In the genomic region with DNA sequence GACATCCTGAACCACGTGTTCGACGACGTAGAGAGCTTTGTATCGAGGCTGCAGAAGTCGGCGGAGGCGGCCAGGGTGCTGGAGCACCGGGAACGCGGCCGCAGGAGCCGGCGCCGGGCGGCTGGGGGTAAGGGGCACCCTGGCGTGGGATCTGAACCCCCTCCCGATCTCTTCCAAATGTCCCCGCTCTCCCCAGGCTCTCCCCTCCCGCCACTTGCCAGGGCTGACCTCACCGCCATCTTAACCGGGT, we compare ENCODE assay signal across 8 cellular contexts. TPM values are rescaled to one million over a fixed set of nuclear protein-coding genes. Genes with fewer than 3 reads are reported as not detected.
DNase-seq lines count a peak whose midpoint lies in the region; ATAC-seq and TF ChIP-seq lines count a peak whose summit lies in the region.

No MANE protein-coding gene starts in this region.

- peaks cover 7 to 12% of the 10 kb centered on the region in 2 donors for H3K36me3 Mint-ChIP-seq in CD14-positive monocyte
- H3K36me3 Mint-ChIP-seq in nephron progenitor cell (ENCODE audit: low read depth): peaks cover 4% of the 10 kb centered on the region

- 26 to 31% methylated on average over 22 of the region's 22 CpGs for WGBS in ectodermal cell, 2 experiments

- DNase-seq in CD14-positive monocyte (ENCODE audit: low spot score) (no peak), nephron progenitor cell (no peak), NCI-H2081 treated with DMSO at 0.1 percent for 48 hours (lab: John Stamatoyannopoulos, UW) (no peak), NCI-H1436 treated with DMSO at 0.1 percent for 48 hours (lab: John Stamatoyannopoulos, UW) (no peak)

- H3K4me1 ChIP-seq in HUES48 (ENCODE audit: control insufficient read depth, insufficient read depth, low read length) (peaks cover 14% of the 10 kb centered on the region; the same call in 1 of the 2 replicates), ectodermal cell (ENCODE audit: control insufficient read depth, insufficient read depth, low read length) (peaks cover 19% of the 10 kb centered on the region)

- peak overlapping the region; percentile 71 to 93 for H3K4me3 Mint-ChIP-seq in CD14-positive monocyte
- peak overlapping the region; percentile 84 for H3K4me3 Mint-ChIP-seq in nephron progenitor cell

- no peak overlapping the region; the same call in 1 of the 2 replicates for H3K9ac ChIP-seq in HUES48 (ENCODE audit: low read depth, low read length)

- peak overlapping the region in 2 of 7 donors; percentile 61 to 63 for H3K27ac Mint-ChIP-seq in CD14-positive monocyte
- H3K27ac Mint-ChIP-seq in nephron progenitor cell: no peak overlapping the region

- H3K4me1 Mint-ChIP-seq in CD14-positive monocyte (peaks cover 26% of the 10 kb centered on the region), nephron progenitor cell (peaks cover 34% of the 10 kb centered on the region)

- peaks cover 10 to 35% (median 23%) of the 10 kb centered on the region in 7 donors for H3K9me3 Mint-ChIP-seq in CD14-positive monocyte
- H3K9me3 Mint-ChIP-seq in nephron progenitor cell: peaks cover 19% of the 10 kb centered on the region

- ATAC-seq in GM21367 (IDR thresholded peaks at IDR 0.05; ENCODE audit: unreplicated experiment): no peak
- no peak for ATAC-seq in HG02885 (IDR thresholded peaks at IDR 0.05; ENCODE audit: poor library complexity, unreplicated experiment)

- H3K9me3 ChIP-seq in HUES48 (ENCODE audit: control insufficient read depth, insufficient read depth, low read length) (no peaks in the 10 kb centered on the region), ectodermal cell (ENCODE audit: control insufficient read depth, low read length) (no peaks in the 10 kb centered on the region)

- no peaks in the 10 kb centered on the region for H3K36me3 ChIP-seq in HUES48 (ENCODE audit: control insufficient read depth, insufficient read depth, low read length)
- no peaks in the 10 kb centered on the region for H3K36me3 ChIP-seq in ectodermal cell (ENCODE audit: control insufficient read depth, insufficient read depth, low read length)

- H3K27me3 Mint-ChIP-seq in CD14-positive monocyte (ENCODE audit: low read depth in 3 of 3): peaks cover 59 to 83% (median 68%) of the 10 kb centered on the region in 3 donors
- peaks cover 93% of the 10 kb centered on the region for H3K27me3 Mint-ChIP-seq in nephron progenitor cell (ENCODE audit: low read depth, poor library complexity)

- no peak for TF ChIP-seq CTCF in CD14-positive monocyte (IDR thresholded peaks at IDR 0.05)
- no peak for TF ChIP-seq CTCF in nephron progenitor cell (IDR thresholded peaks at IDR 0.05)

- H3K4me3 ChIP-seq in HUES48 (ENCODE audit: low read depth, low read length) (peak overlapping the region; percentile 88), ectodermal cell (ENCODE audit: insufficient read depth, low read depth, low read length) (peak overlapping the region; percentile 22)

- intact Hi-C loops in CD14-positive monocyte (cut with micrococcal nuclease): loop anchor here in 1 of 2 donors (10.0 kb wide), 1 partner anchor 83 kb away; a partner anchor contains a TSS

- H3K27ac ChIP-seq in HUES48 (ENCODE audit: low read depth, low read length) (no peak overlapping the region), ectodermal cell (ENCODE audit: insufficient read depth, low read depth, low read length, poor library complexity, severe bottlenecking) (no peak overlapping the region)

- H3K27me3 ChIP-seq in HUES48 (ENCODE audit: control insufficient read depth, insufficient read depth, low read length) (peaks cover 41% of the 10 kb centered on the region), ectodermal cell (ENCODE audit: control insufficient read depth, insufficient read depth, low read length, poor library complexity, severe bottlenecking) (peaks cover 87% of the 10 kb centered on the region)

RNA-seq across cellular contexts. Expression of a gene that starts 6.0 kb away (rescaled TPM):
- 1 to 10 TPM; 1.5 to 1.8 TPM for polyA plus RNA-seq in CD14-positive monocyte
- polyA plus RNA-seq in ectodermal cell (2013, experiment 1 of 4): 8.1 TPM
- polyA plus RNA-seq in ectodermal cell (2013, experiment 2 of 4): 14.5 TPM
- polyA plus RNA-seq in ectodermal cell (2013, experiment 3 of 4): 12.1 TPM
- polyA plus RNA-seq in ectodermal cell (2013, experiment 4 of 4): 8.8 TPM

RNA-seq across cellular contexts. Expression of a gene that starts 18.8 kb away (rescaled TPM):
- 1 to 10 TPM; 1.6 to 2.3 TPM for polyA plus RNA-seq in CD14-positive monocyte
- polyA plus RNA-seq in ectodermal cell (2013, experiment 1 of 4): 9.8 TPM
- polyA plus RNA-seq in ectodermal cell (2013, experiment 2 of 4): 8.7 TPM
- 6.6 TPM for polyA plus RNA-seq in ectodermal cell (2013, experiment 3 of 4)
- 7.1 TPM for polyA plus RNA-seq in ectodermal cell (2013, experiment 4 of 4)

RNA-seq across cellular contexts. Expression of a gene that starts 35.7 kb away (rescaled TPM):
- 1 to 10 TPM; 2.1 to 2.6 TPM for polyA plus RNA-seq in CD14-positive monocyte
- 86.4 TPM for polyA plus RNA-seq in ectodermal cell (2013, experiment 1 of 4)
- 76.8 TPM for polyA plus RNA-seq in ectodermal cell (2013, experiment 2 of 4)
- polyA plus RNA-seq in ectodermal cell (2013, experiment 3 of 4): 59.7 TPM
- 61.4 TPM for polyA plus RNA-seq in ectodermal cell (2013, experiment 4 of 4)

RNA-seq across cellular contexts. Expression of a gene that starts 43.6 kb away (rescaled TPM):
- 1 to 10 TPM in 1 of 2 donors, under 1 TPM in 1; 0.14 to 1.1 TPM for polyA plus RNA-seq in CD14-positive monocyte
- polyA plus RNA-seq in ectodermal cell (2013, experiment 1 of 4): not detected
- 0.09 TPM for polyA plus RNA-seq in ectodermal cell (2013, experiment 2 of 4)
- polyA plus RNA-seq in ectodermal cell (2013, experiment 3 of 4): not detected
- 0.41 TPM for polyA plus RNA-seq in ectodermal cell (2013, experiment 4 of 4)
